26 cellular contexts compared by ENCODE assay signal in genomic region chr5:17325770-17326599, GRCh38.
"Had no signal": no experiment of that assay in that cellular context is flagged by ENCODE, and none has a peak within 500 bp of the region (broad histone marks: within the 10 kb centered on the region; RNA-seq: fewer than 3 reads in every experiment).

No MANE protein-coding gene starts in this region.

- H3K4me2 ChIP-seq: neural progenitor cell had no signal

- H3K9ac ChIP-seq: neural progenitor cell, parathyroid adenoma had no signal

- H3K27me3 ChIP-seq: foreskin keratinocyte, gastroesophageal sphincter, left lung, neural progenitor cell, spleen, tibial nerve, upper lobe of right lung, uterus had no signal

- H2AFZ ChIP-seq: neural progenitor cell, parathyroid adenoma had no signal

- H3K36me3 ChIP-seq: gastroesophageal sphincter, heart left ventricle, left lung, neural progenitor cell, spleen, thoracic aorta, tibial nerve, upper lobe of right lung, uterus had no signal

- H3K4me1 ChIP-seq: foreskin keratinocyte, gastroesophageal sphincter, heart left ventricle, left lung, neural progenitor cell, parathyroid adenoma, psoas muscle, spleen, tibial nerve, upper lobe of right lung, uterus had no signal

- H3K9me3 ChIP-seq: gastroesophageal sphincter, heart left ventricle, left lung, psoas muscle, spleen, thoracic aorta, tibial nerve, upper lobe of right lung, uterus had no signal

- H3K27ac ChIP-seq: epithelial cell of prostate, foreskin keratinocyte, gastroesophageal sphincter, heart left ventricle, left lung, neural progenitor cell, parathyroid adenoma, psoas muscle, skin epidermis, spleen, thoracic aorta, tibial nerve, upper lobe of right lung had no signal

- ATAC-seq: foreskin keratinocyte; gastroesophageal sphincter; heart left ventricle; left cardiac atrium; left lung; naive thymus-derived CD4-positive, alpha-beta T cell; psoas muscle; right cardiac atrium; stimulated activated memory B cell treated with anti-CD40 and anti-IgM and Interleukin-4, amounts not matched to agents 10 μg/mL and 1 μg/mL and 100 μg/mL, for 72 hours; stimulated activated naive CD8-positive, alpha-beta T cell treated with anti-CD3 and anti-CD28 coated beads, Interleukin-15, Interleukin-2, amounts not matched to agents 100 U/mL and 50 U/mL, for 24 hours; upper lobe of right lung had no signal

- DNase-seq: effector CD8-positive, alpha-beta T cell; endodermal cell; foreskin keratinocyte; heart left ventricle; hippocampal formation; left cardiac atrium; left lung; mesendoderm; midbrain; naive thymus-derived CD4-positive, alpha-beta T cell; psoas muscle; right cardiac atrium; spleen; stimulated activated CD4-positive, alpha-beta T cell treated with anti-CD3 and anti-CD28 coated beads, Interleukin-4, amount 100 ng/mL, for 4 hours; stimulated activated naive CD8-positive, alpha-beta T cell treated with anti-CD3 and anti-CD28 coated beads, Interleukin-15, Interleukin-2, amounts not matched to agents 100 U/mL and 50 U/mL, for 24 hours; substantia nigra; upper lobe of right lung had no signal

- H3K79me2 ChIP-seq: parathyroid adenoma had no signal

- H3K4me3 ChIP-seq: gastroesophageal sphincter, heart left ventricle, left lung, neural progenitor cell, psoas muscle, skin epidermis, spleen, thoracic aorta, tibial nerve, upper lobe of right lung, uterus had no signal
